ENCODE assay signal across 8 cellular contexts in the genomic region with DNA sequence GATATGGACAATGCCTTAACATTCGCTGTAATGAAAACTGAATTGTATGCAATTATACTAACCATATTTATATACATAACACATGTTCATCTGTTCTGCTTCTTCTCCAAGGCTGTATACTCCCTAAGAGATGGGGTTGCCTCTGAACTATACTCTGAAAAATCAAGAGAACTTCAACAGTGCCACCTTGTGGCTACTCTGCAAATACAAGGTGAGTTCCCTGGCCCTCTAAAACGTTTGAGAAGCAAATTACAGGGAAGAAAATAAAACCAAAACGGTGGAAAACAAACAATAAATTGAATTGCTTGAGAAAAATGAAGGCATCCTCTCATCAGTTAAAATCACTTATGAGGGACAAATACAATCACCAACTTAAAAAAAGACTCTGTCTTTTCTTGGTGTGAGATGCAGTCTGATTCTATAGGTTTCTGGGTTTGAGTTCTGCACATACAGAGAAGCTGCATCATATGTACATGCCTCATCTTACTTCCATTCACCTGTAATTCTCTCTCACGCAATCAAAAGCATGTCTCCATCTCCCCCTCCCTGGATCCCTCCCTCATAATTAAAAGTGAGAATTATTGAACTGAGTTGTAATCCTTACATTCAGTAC.
DNase-seq lines count a peak whose midpoint lies in the region; ATAC-seq and TF ChIP-seq lines count a peak whose summit lies in the region.

No MANE protein-coding gene starts in this region.

- CTCF ChIA-PET in IMR-90 (lab: Yijun Ruan, JAX) = interaction anchor here (1.0 to 1.4 kb wide), 2 partner anchors 488 to 489 kb away, joined by 7 to 8 read pairs; partner anchors contain the start of gene FGF18

- no peaks in the 10 kb centered on the region for H3K27me3 ChIP-seq in IMR-90 (ENCODE audit: control insufficient read depth, insufficient read depth, low read length)
- no peaks in the 10 kb centered on the region for H3K27me3 ChIP-seq in iPS DF 6.9 (ENCODE audit: control insufficient read depth, insufficient read depth, low read length)

- no peak overlapping the region for H4K91ac ChIP-seq in IMR-90 (ENCODE audit: insufficient read depth, low read depth, low read length)

- H3K4me3 ChIP-seq in IMR-90 (ENCODE audit: insufficient read depth, low read depth, low read length) (no peak overlapping the region), iPS DF 6.9 (ENCODE audit: low read length) (no peak overlapping the region)

- H3K9me1 ChIP-seq in IMR-90 (ENCODE audit: insufficient read depth, low read length) = no peaks in the 10 kb centered on the region; the same call in 1 of the 2 replicates

- no peak overlapping the region for H2AK5ac ChIP-seq in IMR-90 (ENCODE audit: low read depth, low read length)

- no peak overlapping the region for H2AFZ ChIP-seq in IMR-90 (replicated peaks; ENCODE audit: low read length, poor library complexity)

- WGBS in IMR-90 (ENCODE audit: extremely low coverage in 2 of 2, insufficient read length in 1 of 2), 2 experiments = no CpG with 5 or more reads among the region's 4 CpGs
- WGBS in iPS DF 6.9 (ENCODE audit: insufficient coverage, insufficient read length) = no CpG with 5 or more reads among the region's 4 CpGs

- H3K9me3 ChIP-seq in IMR-90 (ENCODE audit: control insufficient read depth, insufficient read depth, low read length) (no peaks in the 10 kb centered on the region), iPS DF 6.9 (ENCODE audit: control insufficient read depth, insufficient read depth, low read length) (no peaks in the 10 kb centered on the region)

- peak; percentile 75 for TF ChIP-seq RAD21 in IMR-90 (IDR thresholded peaks at IDR 0.05; ENCODE audit: low read length)

- no TSS peak for BruUV-seq in IMR-90 (replicated peaks; lab: Mats Ljungman, UMichigan)

- H2AK9ac ChIP-seq in IMR-90 (replicated peaks; ENCODE audit: low read depth, low read length, poor library complexity) = no peak overlapping the region

- no peak overlapping the region for H3K4ac ChIP-seq in IMR-90 (ENCODE audit: low read depth, low read length)

- H3K79me1 ChIP-seq in IMR-90 (ENCODE audit: low read depth in 1 of 2, low read length in 2 of 2) = peaks cover 28 to 54% of the 10 kb centered on the region in 2 experiments

- H3K4me1 ChIP-seq in IMR-90 (ENCODE audit: control insufficient read depth, insufficient read depth, low read length) = no peaks in the 10 kb centered on the region
- no peaks in the 10 kb centered on the region for H3K4me1 ChIP-seq in iPS DF 6.9 (ENCODE audit: control insufficient read depth, insufficient read depth, low read length)

- no peak overlapping the region for H2BK20ac ChIP-seq in IMR-90 (ENCODE audit: low read depth, low read length)

- H4K20me1 ChIP-seq in IMR-90 (ENCODE audit: insufficient read depth, low read length) = peaks cover 57% of the 10 kb centered on the region; the same call in 1 of the 2 replicates

- no peak overlapping the region for H3K56ac ChIP-seq in IMR-90 (ENCODE audit: extremely low read depth, insufficient read depth, low read length)

- no peak overlapping the region for H4K5ac ChIP-seq in IMR-90 (ENCODE audit: low read depth, low read length)

- in situ Hi-C loops in IMR-90 (cut with MboI; ENCODE audit: low sequenced_read_pairs) = loop anchor here (5.0 kb wide), 1 partner anchor 491 kb away; the partner anchor contains the start of gene FGF18

- peak; percentile 76 for TF ChIP-seq CTCF in IMR-90 (conservative IDR thresholded peaks at IDR 0.05; ENCODE audit: low read depth, low read length)

- H2BK120ac ChIP-seq in IMR-90 (ENCODE audit: low read depth, low read length) = no peak overlapping the region

- H2BK5ac ChIP-seq in IMR-90 (ENCODE audit: low read depth, low read length, poor library complexity, severe bottlenecking) = no peak overlapping the region

- no peak overlapping the region for H3K27ac ChIP-seq in IMR-90 (ENCODE audit: insufficient read depth, low read length)
- no peak overlapping the region for H3K27ac ChIP-seq in iPS DF 6.9 (ENCODE audit: low read length)

- H3K18ac ChIP-seq in IMR-90 (ENCODE audit: low read depth, low read length) = no peak overlapping the region

- no peak for TF ChIP-seq POLR2A in IMR-90 (IDR thresholded peaks at IDR 0.05; ENCODE audit: low read depth, low read length)

- no peak overlapping the region for H2BK15ac ChIP-seq in IMR-90 (ENCODE audit: low read depth, low read length)

- H3K9ac ChIP-seq in IMR-90 (ENCODE audit: low read depth, low read length) = no peak overlapping the region

- dilution Hi-C loops in IMR-90 (cut with HindIII; ENCODE audit: low sequenced_read_pairs, unreplicated experiment) = no loop called here

- H3K36me3 ChIP-seq in IMR-90 (ENCODE audit: control insufficient read depth, insufficient read depth, low read length) (peaks cover 5% of the 10 kb centered on the region; the same call in 1 of the 2 replicates), iPS DF 6.9 (ENCODE audit: control insufficient read depth, insufficient read depth, low read length) (no peaks in the 10 kb centered on the region)

- H3K4me2 ChIP-seq in IMR-90 (ENCODE audit: low read depth, low read length) = no peak overlapping the region

- ATAC-seq in GM19452 (IDR thresholded peaks at IDR 0.05; ENCODE audit: unreplicated experiment) = peak; percentile 58
- peak; percentile 92 for ATAC-seq in IMR-90 (ENCODE audit: low read depth)
- no peak for ATAC-seq in HG03571 (IDR thresholded peaks at IDR 0.05; ENCODE audit: unreplicated experiment)

- no peak overlapping the region for H3K14ac ChIP-seq in IMR-90 (replicated peaks; ENCODE audit: low read depth, low read length)

- no peak overlapping the region for H3K23ac ChIP-seq in IMR-90 (ENCODE audit: low read depth, low read length)

- no peak overlapping the region for H4K8ac ChIP-seq in IMR-90 (ENCODE audit: low read depth in 2 of 2, low read length in 2 of 2)

- DNase-seq in DMS53 treated with DMSO at 0.1 percent for 48 hours (lab: John Stamatoyannopoulos, UW; ENCODE audit: unreplicated experiment) (peak; percentile 78), IMR-90 (peak; percentile 72), SHP77 treated with DMSO at 0.1 percent for 48 hours (lab: John Stamatoyannopoulos, UW) (peak; percentile 26), astrocyte of the hippocampus (ENCODE audit: low read depth, low spot score) (peak; percentile 82), iPS DF 6.9 (ENCODE audit: low read depth, low spot score) (peak; percentile 52)
- DNase-seq in stimulated activated CD4-positive, alpha-beta T cell treated with anti-CD3 and anti-CD28 coated beads, Interleukin-15, amount 100 ng/mL, for 24 hours = peak; percentile 67

- POLR2A ChIA-PET in IMR-90 (lab: Charles Lee; ENCODE audit: unreplicated experiment) = no interaction called here

- intact Hi-C loops in IMR-90 (cut with micrococcal nuclease) = loop anchor here (1.0 to 5.0 kb wide), 3 partner anchors 278 to 490 kb away; no protein-coding TSS in a partner anchor

TF ChIP-seq in IMR-90, 13 proteins besides CTCF, POLR2A, EP300 and RAD21:
- TF ChIP-seq NFE2L2 (IDR thresholded peaks at IDR 0.05; ENCODE audit: low read depth, low read length) (no peak), SMC3 (IDR thresholded peaks at IDR 0.05; ENCODE audit: low read depth, low read length) (peak; percentile 84), USF2 (IDR thresholded peaks at IDR 0.05; ENCODE audit: low read depth, low read length) (no peak), CEBPB (IDR thresholded peaks at IDR 0.05; ENCODE audit: low read depth, low read length) (no peak)
- TF ChIP-seq, protein P1, sequence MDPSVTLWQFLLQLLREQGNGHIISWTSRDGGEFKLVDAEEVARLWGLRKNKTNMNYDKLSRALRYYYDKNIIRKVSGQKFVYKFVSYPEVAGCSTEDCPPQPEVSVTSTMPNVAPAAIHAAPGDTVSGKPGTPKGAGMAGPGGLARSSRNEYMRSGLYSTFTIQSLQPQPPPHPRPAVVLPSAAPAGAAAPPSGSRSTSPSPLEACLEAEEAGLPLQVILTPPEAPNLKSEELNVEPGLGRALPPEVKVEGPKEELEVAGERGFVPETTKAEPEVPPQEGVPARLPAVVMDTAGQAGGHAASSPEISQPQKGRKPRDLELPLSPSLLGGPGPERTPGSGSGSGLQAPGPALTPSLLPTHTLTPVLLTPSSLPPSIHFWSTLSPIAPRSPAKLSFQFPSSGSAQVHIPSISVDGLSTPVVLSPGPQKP (IDR thresholded peaks at IDR 0.05; ENCODE audit: borderline replicate concordance, low read depth, low read length) = no peak

Comparison
In these comparisons a context has a peak if more than half of its experiments do, and no peak if none do; other contexts are left out.
1. DNase-seq: peak in every context shown above with its lines; median percentile 82 in astrocyte of the hippocampus; 78 in DMS53 treated with DMSO at 0.1 percent for 48 hours; 72 in IMR-90; 67 in stimulated activated CD4-positive, alpha-beta T cell treated with anti-CD3 and anti-CD28 coated beads, Interleukin-15, amount 100 ng/mL, for 24 hours; 52 in iPS DF 6.9; 26 in SHP77 treated with DMSO at 0.1 percent for 48 hours.